Comparison of ENCODE assay signal across 25 cellular contexts in genomic region chr7:151437866-151438516, GRCh38. TPM values are rescaled to one million over a fixed set of nuclear protein-coding genes. Genes with fewer than 3 reads are reported as not detected.
DNase-seq lines count a peak whose midpoint lies in the region; ATAC-seq and TF ChIP-seq lines count a peak whose summit lies in the region.
"Had no signal": no experiment of that assay in that cellular context is flagged by ENCODE, and none has a peak within 500 bp of the region (broad histone marks: within the 10 kb centered on the region; RNA-seq: fewer than 3 reads in every experiment).

No MANE protein-coding gene starts in this region.

- intact Hi-C loops in ovary (cut with DNase I) (no loop called here), right lobe of liver (cut with DNase I) (no loop called here)

- no peaks in the 10 kb centered on the region for H3K36me3 ChIP-seq in H7 (replicated peaks; ENCODE audit: control insufficient read depth, insufficient read depth, low read length)
- no peaks in the 10 kb centered on the region for H3K36me3 ChIP-seq in ovary
- no peaks in the 10 kb centered on the region for H3K36me3 ChIP-seq in thoracic aorta
- no peaks in the 10 kb centered on the region for H3K36me3 ChIP-seq in WERI-Rb-1
- H3K36me3 ChIP-seq in right lobe of liver, result no peaks in the 10 kb centered on the region
- H3K36me3 ChIP-seq: BLaER1, HAP-1 had no signal

- no peak overlapping the region for H3K4me3 ChIP-seq in H7 (ENCODE audit: insufficient read depth, low read depth, low read length)
- no peak overlapping the region for H3K4me3 ChIP-seq in coronary artery
- no peak overlapping the region for H3K4me3 ChIP-seq in ovary
- H3K4me3 ChIP-seq in thoracic aorta, result no peak overlapping the region
- no peak overlapping the region for H3K4me3 ChIP-seq in WERI-Rb-1 (ENCODE audit: low read depth, low read length)
- no peak overlapping the region for H3K4me3 ChIP-seq in right lobe of liver
- H3K4me3 ChIP-seq: BLaER1, GM23248, HAP-1 had no signal

- DNase-seq in H7, result peak; percentile 39
- no peak for DNase-seq in coronary artery (ENCODE audit: low spot score)
- DNase-seq in ovary, result peak in 4 of 5 donors; percentile 24 to 39 (median 30)
- DNase-seq in thoracic aorta (ENCODE audit: low spot score), result no peak
- DNase-seq in WERI-Rb-1, result no peak
- no peak for DNase-seq in epidermal melanocyte (ENCODE audit: insufficient read length, low spot score)
- no peak for DNase-seq in right lobe of liver
- DNase-seq: CD4-positive, CD25-positive, alpha-beta regulatory T cell; GM23248; HFFc6; MM.1S; NCI-H1694; NCI-H2081; NCI-H2227 treated with DMSO at 0.1 percent for 48 hours; NCI-H69; SHP77 had no signal

- TF ChIP-seq POLR2A in ovary (IDR thresholded peaks at IDR 0.05), result no peak
- no peak for TF ChIP-seq POLR2A in right lobe of liver (IDR thresholded peaks at IDR 0.05)

- ATAC-seq in thoracic aorta (ENCODE audit: insufficient number of reproducible peaks, low FRiP score, low read depth) (no peak), GM21619 (IDR thresholded peaks at IDR 0.05; ENCODE audit: unreplicated experiment) (no peak), right lobe of liver (no peak)
- ATAC-seq: Panc1 had no signal

- H3K27ac ChIP-seq in coronary artery, result peak overlapping the region; percentile 79 to 88
- no peak overlapping the region for H3K27ac ChIP-seq in ovary
- H3K27ac ChIP-seq in thoracic aorta, result peak overlapping the region; percentile 27 to 91
- H3K27ac ChIP-seq in WERI-Rb-1, result no peak overlapping the region
- no peak overlapping the region for H3K27ac ChIP-seq in right lobe of liver
- H3K27ac ChIP-seq: BLaER1, GM23248, KMS-11, RWPE1 had no signal

- H3K27me3 ChIP-seq in H7 (ENCODE audit: control insufficient read depth, insufficient read depth, low read length), result peaks cover 4% of the 10 kb centered on the region; the same call in 1 of the 2 replicates
- H3K27me3 ChIP-seq in ovary, result no peaks in the 10 kb centered on the region
- no peaks in the 10 kb centered on the region for H3K27me3 ChIP-seq in thoracic aorta (replicated peaks; ENCODE audit: insufficient read depth)
- no peaks in the 10 kb centered on the region for H3K27me3 ChIP-seq in WERI-Rb-1 (ENCODE audit: insufficient read depth, low read depth, severe bottlenecking)
- no peaks in the 10 kb centered on the region for H3K27me3 ChIP-seq in right lobe of liver

- TF ChIP-seq CTCF in coronary artery (IDR thresholded peaks at IDR 0.05), result no peak
- TF ChIP-seq CTCF in ovary (IDR thresholded peaks at IDR 0.05), result no peak
- TF ChIP-seq CTCF in thoracic aorta (IDR thresholded peaks at IDR 0.05), result no peak
- no peak for TF ChIP-seq CTCF in WERI-Rb-1 (IDR thresholded peaks at IDR 0.05; ENCODE audit: low read depth, low read length)
- TF ChIP-seq CTCF in right lobe of liver (IDR thresholded peaks at IDR 0.05), result no peak

- H3K9me3 ChIP-seq in ovary (no peaks in the 10 kb centered on the region), thoracic aorta (no peaks in the 10 kb centered on the region), WERI-Rb-1 (ENCODE audit: severe bottlenecking) (peaks cover 3% of the 10 kb centered on the region), right lobe of liver (no peaks in the 10 kb centered on the region)
- H3K9me3 ChIP-seq: BLaER1, HAP-1 had no signal

- no peak for TF ChIP-seq EP300 in ovary (IDR thresholded peaks at IDR 0.05)

- 93 to 94% (median 93%) methylated on average over 23 of the region's 23 CpGs for WGBS in ovary, 3 donors
- 77% methylated on average over 15 of the region's 23 CpGs for WGBS in right lobe of liver (ENCODE audit: insufficient coverage, low coverage, low lambda C conversion rate, missing lambda C conversion rate)

- H3K4me1 ChIP-seq in ovary (ENCODE audit: insufficient read depth) (peaks cover 15% of the 10 kb centered on the region), thoracic aorta (ENCODE audit: control insufficient read depth in 1 of 2, low read depth in 2 of 2) (peaks cover 38 to 61% of the 10 kb centered on the region in 2 donors), right lobe of liver (peaks cover 0 to 4% (median 0%) of the 10 kb centered on the region in 4 donors)
- H3K4me1 ChIP-seq: HAP-1 had no signal

RNA-seq across cellular contexts. Expression of gene CRYGN, which starts 1.9 kb away (rescaled TPM):
- total RNA-seq in H7 (2014; rRNA removed; shearing (Covaris generic)), result 1.2 and 2.2 TPM in 2 replicates
- total RNA-seq in ovary (1 to 10 TPM in 2 of 7 donors, under 1 TPM in 3, not detected in 2; 0.43 to 2.3 (median 0.95) TPM), thoracic aorta (under 1 TPM in 1 of 2 donors, not detected in 1; 0.35 TPM), right lobe of liver (not detected)
- under 1 TPM; 0.24 to 0.53 TPM for polyA plus RNA-seq in ovary
- total RNA-seq: GM23248, HFFc6, SK-MEL-5 had no signal
- polyA plus RNA-seq: AG04450, GM23248 had no signal

RNA-seq across cellular contexts. Expression of gene WDR86, which starts 28.2 kb away (rescaled TPM):
- 40.6 and 40.8 TPM in 2 replicates for total RNA-seq in H7 (2014; rRNA removed; shearing (Covaris generic))
- total RNA-seq in ovary, result 10 to 100 TPM in 5 of 7 donors, 1 to 10 TPM in 2; 1.2 to 43.4 (median 19.4) TPM
- 1 to 10 TPM in 1 of 2 donors, under 1 TPM in 1; 0.77 to 3.1 TPM for polyA plus RNA-seq in ovary
- 1 to 10 TPM in 1 of 2 donors, not detected in 1; 8.5 TPM for total RNA-seq in thoracic aorta
- total RNA-seq in right lobe of liver, result under 1 TPM in 5 of 6 experiments, not detected in 1; 0.31 to 0.74 (median 0.44) TPM
- total RNA-seq: GM23248, HFFc6, NCI-H460, SK-MEL-5 had no signal
- polyA plus RNA-seq: GM23248 had no signal

Comparison
In these comparisons a context has a peak if more than half of its experiments do, and no peak if none do; other contexts are left out.
1. DNase-seq: peak in H7 (single experiment) and ovary (4 of 5); none in coronary artery (single experiment), thoracic aorta (single experiment), WERI-Rb-1 (single experiment), epidermal melanocyte (single experiment) and right lobe of liver (0 of 3).
2. H3K27ac ChIP-seq: peak in coronary artery (2 of 2) and thoracic aorta (2 of 2); none in ovary (0 of 2), WERI-Rb-1 (single experiment) and right lobe of liver (0 of 3).